8 cellular contexts compared by ENCODE assay signal in the genomic region with DNA sequence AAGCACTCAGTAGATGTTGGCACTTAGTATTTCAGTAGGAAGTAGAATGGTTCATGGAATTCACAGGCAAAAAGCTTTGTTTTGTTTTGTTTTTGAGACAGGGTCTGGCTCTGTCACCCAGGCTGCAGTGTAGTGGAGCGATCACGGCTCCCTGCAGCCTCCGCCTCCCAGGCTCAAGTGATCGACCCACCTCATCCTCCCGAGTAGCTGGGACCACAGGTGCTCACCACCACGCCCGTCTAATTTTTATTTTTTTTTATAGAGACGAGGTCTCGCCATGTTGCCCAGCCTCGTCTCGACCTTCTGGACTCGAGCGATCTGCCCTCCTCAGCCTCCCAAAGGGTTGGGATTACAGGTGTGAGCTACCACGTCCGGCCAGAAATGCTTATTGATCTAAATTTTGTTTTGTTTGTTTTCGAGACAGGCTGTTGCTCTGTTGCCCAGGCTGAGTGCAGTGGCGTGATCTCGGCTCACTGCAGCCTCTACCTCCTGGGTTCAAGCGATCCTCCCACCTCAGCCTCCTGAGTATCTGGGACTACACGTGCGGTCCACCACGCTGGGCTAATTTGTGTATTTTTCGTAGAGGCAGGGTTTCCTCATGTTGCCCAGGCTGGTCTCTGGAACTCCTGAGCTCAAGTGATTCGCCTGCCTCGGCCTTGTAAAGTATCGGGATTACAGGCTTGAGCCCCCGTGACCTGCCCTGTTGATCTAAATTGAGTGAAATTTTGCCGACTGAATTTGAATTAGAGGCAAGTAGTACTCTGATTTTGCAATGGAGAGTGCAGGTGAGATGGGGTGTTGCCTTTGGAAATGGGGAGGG. TPM values are rescaled to one million over a fixed set of nuclear protein-coding genes. Genes with fewer than 3 reads are reported as not detected.
DNase-seq lines count a peak whose midpoint lies in the region; ATAC-seq and TF ChIP-seq lines count a peak whose summit lies in the region.
"Had no signal": no experiment of that assay in that cellular context is flagged by ENCODE, and none has a peak within 500 bp of the region (broad histone marks: within the 10 kb centered on the region; RNA-seq: fewer than 3 reads in every experiment).

No MANE protein-coding gene starts in this region.

- H3K36me3 ChIP-seq in HEK293 (ENCODE audit: control insufficient read depth in 2 of 2, insufficient read depth in 1 of 2, low read length in 2 of 2) (peaks cover 0 to 15% of the 10 kb centered on the region in 2 experiments; a peak in 2 of 3 replicates), spleen (peaks cover 0 to 12% (median 0%) of the 10 kb centered on the region in 6 donors)

- peaks cover 6% of the 10 kb centered on the region for H3K27me3 Mint-ChIP-seq in WTC11 (ENCODE audit: low read depth)
- H3K27me3 Mint-ChIP-seq in glutamatergic neuron (ENCODE audit: unreplicated experiment): peaks cover 6% of the 10 kb centered on the region

- H3K9me3 ChIP-seq in HEK293 (ENCODE audit: control insufficient read depth, insufficient read depth, low read depth, low read length) (no peaks in the 10 kb centered on the region), spleen (no peaks in the 10 kb centered on the region)

- no peak for DNase-seq in WTC11 (ENCODE audit: low spot score)
- DNase-seq in glutamatergic neuron: no peak
- DNase-seq in spleen: peak; percentile 45
- no peak for DNase-seq in AG08395 (ENCODE audit: low spot score)
- no peak for DNase-seq in UCSD-AML1 (lab: John Stamatoyannopoulos, UW; ENCODE audit: unreplicated experiment)
- no peak for DNase-seq in ureter (ENCODE audit: low spot score)
- DNase-seq: substantia nigra had no signal

- no peaks in the 10 kb centered on the region for H3K27me3 ChIP-seq in spleen (replicated peaks in 1 of 7)

- no peak for TF ChIP-seq POLR2A in spleen (IDR thresholded peaks at IDR 0.05)

- H3K4me1 ChIP-seq in HEK293 (ENCODE audit: control insufficient read depth, insufficient read depth, low read length) (peaks cover 23% of the 10 kb centered on the region), spleen (peaks cover 26 to 73% (median 67%) of the 10 kb centered on the region in 6 donors)

- H3K4me3 ChIP-seq in HEK293 (ENCODE audit: low read depth, low read length) (peak overlapping the region; percentile 80), spleen (peak overlapping the region in 7 of 8 donors; percentile 94 to 100 (median 99))

- intact Hi-C loops in spleen (cut with DNase I; ENCODE audit: low total_unique reads): no loop called here

- H3K4me1 Mint-ChIP-seq in WTC11 (peaks cover 39% of the 10 kb centered on the region), glutamatergic neuron (ENCODE audit: low read depth, unreplicated experiment) (peaks cover 14% of the 10 kb centered on the region)

- CTCF ChIA-PET in HEK293 (lab: Yijun Ruan, JAX) (interaction anchor here (0.6 to 2.5 kb wide), 5 partner anchors 11 to 1124 kb away, joined by 3 to 6 read pairs (median 6); a partner anchor contains a TSS), WTC11 (lab: Charles Lee) (interaction anchor here (0.6 to 3.3 kb wide), 3 partner anchors 11 to 62 kb away, joined by 3 to 39 read pairs (median 16); a partner anchor contains a TSS)

- H3K27ac Mint-ChIP-seq in WTC11 (peak overlapping the region; percentile 60), glutamatergic neuron (ENCODE audit: unreplicated experiment) (no peak overlapping the region)

- TF ChIP-seq CTCF in HEK293 (tag by site-specific recombination; IDR thresholded peaks at IDR 0.05) (no peak), WTC11 (IDR thresholded peaks at IDR 0.05) (no peak), glutamatergic neuron (IDR thresholded peaks at IDR 0.05; ENCODE audit: partially characterized antibody, unreplicated experiment) (no peak), spleen (IDR thresholded peaks at IDR 0.05 in 8 of 11, conservative IDR thresholded peaks at IDR 0.05 in 3 of 11) (no peak)

- H3K27ac ChIP-seq in HEK293 (ENCODE audit: extremely low read depth, low read depth, low read length) (peak overlapping the region; percentile 56; the same call in 1 of the 2 replicates), spleen (peak overlapping the region in 1 of 8 donors; percentile 91)

- POLR2A ChIA-PET in HEK293 (lab: Yijun Ruan, JAX): interaction anchor here (0.7 to 4.9 kb wide), 2 partner anchors 17 to 27 kb away, joined by 8 to 127 read pairs; a partner anchor contains a TSS
- POLR2A ChIA-PET in WTC11 (lab: Charles Lee): interaction anchor here (1.9 to 4.2 kb wide), 2 partner anchors 11 to 27 kb away, joined by 6 to 48 read pairs; a partner anchor contains a TSS

- 87 to 95% (median 91%) methylated on average over 28 of the region's 28 CpGs for WGBS in spleen, 5 donors

- peaks cover 10% of the 10 kb centered on the region for H3K36me3 Mint-ChIP-seq in WTC11
- H3K36me3 Mint-ChIP-seq in glutamatergic neuron (ENCODE audit: unreplicated experiment): no peaks in the 10 kb centered on the region

- ATAC-seq in WTC11: no peak

- peak overlapping the region; percentile 85 for H3K4me3 Mint-ChIP-seq in WTC11
- H3K4me3 Mint-ChIP-seq in glutamatergic neuron (ENCODE audit: unreplicated experiment): peak overlapping the region; percentile 92

- H3K9me3 Mint-ChIP-seq in WTC11: no peaks in the 10 kb centered on the region
- peaks cover 4% of the 10 kb centered on the region for H3K9me3 Mint-ChIP-seq in glutamatergic neuron (ENCODE audit: unreplicated experiment)

TF ChIP-seq in HEK293, 187 proteins besides CTCF, POLR2A, EP300 and RAD21 (continues in another document):
- TF ChIP-seq, protein P1, sequence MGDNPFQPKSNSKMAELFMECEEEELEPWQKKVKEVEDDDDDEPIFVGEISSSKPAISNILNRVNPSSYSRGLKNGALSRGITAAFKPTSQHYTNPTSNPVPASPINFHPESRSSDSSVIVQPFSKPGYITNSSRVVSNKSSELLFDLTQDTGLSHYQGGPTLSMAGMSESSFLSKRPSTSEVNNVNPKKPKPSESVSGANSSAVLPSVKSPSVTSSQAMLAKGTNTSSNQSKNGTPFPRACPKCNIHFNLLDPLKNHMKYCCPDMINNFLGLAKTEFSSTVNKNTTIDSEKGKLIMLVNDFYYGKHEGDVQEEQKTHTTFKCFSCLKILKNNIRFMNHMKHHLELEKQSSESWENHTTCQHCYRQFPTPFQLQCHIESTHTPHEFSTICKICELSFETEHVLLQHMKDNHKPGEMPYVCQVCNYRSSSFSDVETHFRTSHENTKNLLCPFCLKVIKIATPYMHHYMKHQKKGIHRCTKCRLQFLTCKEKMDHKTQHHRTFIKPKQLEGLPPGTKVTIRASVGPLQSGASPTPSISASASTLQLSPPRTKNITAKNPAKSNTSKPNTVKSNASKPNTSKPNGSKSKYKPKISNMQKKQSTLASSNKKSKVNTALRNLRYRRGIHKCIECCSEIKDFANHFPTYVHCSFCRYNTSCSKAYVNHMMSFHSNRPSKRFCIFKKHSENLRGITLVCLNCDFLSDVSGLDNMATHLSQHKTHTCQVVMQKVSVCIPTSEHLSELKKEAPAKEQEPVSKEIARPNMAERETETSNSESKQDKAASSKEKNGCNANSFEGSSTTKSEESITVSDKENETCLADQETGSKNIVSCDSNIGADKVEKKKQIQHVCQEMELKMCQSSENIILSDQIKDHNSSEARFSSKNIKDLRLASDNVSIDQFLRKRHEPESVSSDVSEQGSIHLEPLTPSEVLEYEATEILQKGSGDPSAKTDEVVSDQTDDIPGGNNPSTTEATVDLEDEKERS (tag by site-specific recombination; IDR thresholded peaks at IDR 0.05): no peak

TF ChIP-seq in WTC11, 78 proteins besides CTCF, POLR2A, EP300 and RAD21:
- TF ChIP-seq TP53 (CRISPR knock-in tag; IDR thresholded peaks at IDR 0.05): no peak
- no peak for TF ChIP-seq JUN (CRISPR knock-in tag; IDR thresholded peaks at IDR 0.05)
- TF ChIP-seq, protein P2, sequence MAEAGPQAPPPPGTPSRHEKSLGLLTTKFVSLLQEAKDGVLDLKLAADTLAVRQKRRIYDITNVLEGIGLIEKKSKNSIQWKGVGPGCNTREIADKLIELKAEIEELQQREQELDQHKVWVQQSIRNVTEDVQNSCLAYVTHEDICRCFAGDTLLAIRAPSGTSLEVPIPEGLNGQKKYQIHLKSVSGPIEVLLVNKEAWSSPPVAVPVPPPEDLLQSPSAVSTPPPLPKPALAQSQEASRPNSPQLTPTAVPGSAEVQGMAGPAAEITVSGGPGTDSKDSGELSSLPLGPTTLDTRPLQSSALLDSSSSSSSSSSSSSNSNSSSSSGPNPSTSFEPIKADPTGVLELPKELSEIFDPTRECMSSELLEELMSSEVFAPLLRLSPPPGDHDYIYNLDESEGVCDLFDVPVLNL (CRISPR knock-in tag; IDR thresholded peaks at IDR 0.05; ENCODE audit: borderline replicate concordance, low read depth): no peak
- TF ChIP-seq, protein P3, sequence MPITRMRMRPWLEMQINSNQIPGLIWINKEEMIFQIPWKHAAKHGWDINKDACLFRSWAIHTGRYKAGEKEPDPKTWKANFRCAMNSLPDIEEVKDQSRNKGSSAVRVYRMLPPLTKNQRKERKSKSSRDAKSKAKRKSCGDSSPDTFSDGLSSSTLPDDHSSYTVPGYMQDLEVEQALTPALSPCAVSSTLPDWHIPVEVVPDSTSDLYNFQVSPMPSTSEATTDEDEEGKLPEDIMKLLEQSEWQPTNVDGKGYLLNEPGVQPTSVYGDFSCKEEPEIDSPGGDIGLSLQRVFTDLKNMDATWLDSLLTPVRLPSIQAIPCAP (CRISPR knock-in tag; IDR thresholded peaks at IDR 0.05): no peak
- TF ChIP-seq ZNF317 (CRISPR knock-in tag; IDR thresholded peaks at IDR 0.05; ENCODE audit: borderline replicate concordance, low read depth): no peak
- TF ChIP-seq ZNF671 (CRISPR knock-in tag; IDR thresholded peaks at IDR 0.05): no peak
- no peak for TF ChIP-seq CBFB (CRISPR knock-in tag; IDR thresholded peaks at IDR 0.05; ENCODE audit: low read depth)
- no peak for TF ChIP-seq ZNF138 (CRISPR knock-in tag; conservative IDR thresholded peaks at IDR 0.05)
- TF ChIP-seq NR2C2 (CRISPR knock-in tag; IDR thresholded peaks at IDR 0.05): no peak
- TF ChIP-seq JAZF1 (CRISPR knock-in tag; IDR thresholded peaks at IDR 0.05): no peak

RNA-seq across cellular contexts. Expression of a gene that starts 1.7 kb away (rescaled TPM):
- total RNA-seq in WTC11 (2021) (132 to 142 TPM (median 133 TPM) in 3 replicates), glutamatergic neuron (ENCODE audit: unreplicated experiment) (80.1 TPM), spleen (10 to 100 TPM; 32.2 to 46.3 (median 38.8) TPM), ureter (71.9 TPM)
- polyA plus RNA-seq in spleen: 10 to 100 TPM; 41.5 to 63.2 (median 51.7) TPM

RNA-seq across cellular contexts. Expression of a gene that starts 27.2 kb away (rescaled TPM):
- total RNA-seq in WTC11 (2021) (1.4 to 1.9 TPM (median 1.6 TPM) in 3 replicates), glutamatergic neuron (ENCODE audit: unreplicated experiment) (0.96 TPM), spleen (1 to 10 TPM; 2.3 to 7.3 (median 4.5) TPM), ureter (11.6 TPM)
- 10 to 100 TPM; 12.9 to 15.6 (median 15.6) TPM for polyA plus RNA-seq in spleen
